In the genomic region with DNA sequence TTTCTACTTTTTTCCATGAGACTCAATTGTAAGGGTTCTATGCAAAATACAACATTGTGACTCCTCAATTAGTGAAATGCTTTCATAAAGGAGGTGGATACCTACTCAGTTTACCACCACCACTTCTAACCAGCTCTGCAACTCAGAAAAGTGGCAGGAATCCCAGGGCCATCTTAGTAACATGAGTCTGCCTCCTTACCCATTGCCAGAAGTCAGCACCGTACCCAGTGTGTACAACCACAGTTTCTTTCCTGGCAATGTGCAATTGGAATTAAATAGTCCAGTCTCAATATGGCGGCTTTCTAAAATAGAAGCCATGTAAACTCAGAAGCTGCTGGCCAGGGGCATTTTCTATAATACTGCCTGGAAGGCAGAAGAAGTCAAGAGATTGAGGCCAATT, we compare ENCODE assay signal across 20 cellular contexts. TPM values are rescaled to one million over a fixed set of nuclear protein-coding genes. Genes with fewer than 3 reads are reported as not detected.
A peak's percentile ranks its signal among the peaks of the same experiment; 100 is the strongest.
DNase-seq lines count a peak whose midpoint lies in the region; ATAC-seq and TF ChIP-seq lines count a peak whose summit lies in the region.
"Had no signal": no experiment of that assay in that cellular context is flagged by ENCODE, and none has a peak within 500 bp of the region (broad histone marks: within the 10 kb centered on the region; RNA-seq: fewer than 3 reads in every experiment).

No MANE protein-coding gene starts in this region.

- no peak for TF ChIP-seq CTCF in gastrocnemius medialis (IDR thresholded peaks at IDR 0.05 in 4 of 5, conservative IDR thresholded peaks at IDR 0.05 in 1 of 5)

- H3K27me3 ChIP-seq in gastrocnemius medialis, result no peaks in the 10 kb centered on the region
- H3K27me3 ChIP-seq: BE2C; BLaER1 treated with 17β-estradiol and CSF1 and Interleukin-3, amounts not matched to agents 10 nM and 100 nM had no signal

- DNase-seq in DMS 273 (lab: John Stamatoyannopoulos, UW; ENCODE audit: unreplicated experiment), result peak; percentile 15
- no peak for DNase-seq in DMS 273 treated with DMSO at 0.1 percent for 48 hours (lab: John Stamatoyannopoulos, UW)
- DNase-seq in activated naive CD8-positive, alpha-beta T cell treated with anti-CD3 and anti-CD28 coated beads, Interleukin-2, amount 50 U/mL, for 24 hours, result no peak
- DNase-seq in gastrocnemius medialis, result peak; percentile 11 to 66
- no peak for DNase-seq in dermis blood vessel endothelial cell
- no peak for DNase-seq in dedifferentiated amniotic fluid mesenchymal stem cell (ENCODE audit: extremely low spot score)
- DNase-seq: ACHN; AML-193; BE2C; CD4-positive, alpha-beta T cell; CD8-positive, alpha-beta memory T cell; DMS153; DND-41; GOT3; HFFc6 had no signal

- ATAC-seq in activated naive CD8-positive, alpha-beta T cell treated with anti-CD3 and anti-CD28 coated beads, Interleukin-2, amount 50 U/mL, for 24 hours, result no peak
- peak; percentile 90 to 97 for ATAC-seq in gastrocnemius medialis

- peak overlapping the region; percentile 36 for H3K27ac Mint-ChIP-seq in activated naive CD8-positive, alpha-beta T cell
- no peak overlapping the region for H3K27ac Mint-ChIP-seq in activated naive CD8-positive, alpha-beta T cell treated with anti-CD3 and anti-CD28 coated beads, Interleukin-2, amount 50 U/mL, for 24 hours
- H3K27ac Mint-ChIP-seq: CD14-positive monocyte; CD4-positive, alpha-beta T cell; HFFc6 had no signal

- peaks cover 2% of the 10 kb centered on the region for H3K36me3 Mint-ChIP-seq in activated naive CD8-positive, alpha-beta T cell
- H3K36me3 Mint-ChIP-seq in activated naive CD8-positive, alpha-beta T cell treated with anti-CD3 and anti-CD28 coated beads, Interleukin-2, amount 50 U/mL, for 24 hours (ENCODE audit: low read depth), result no peaks in the 10 kb centered on the region

- in situ Hi-C loops in gastrocnemius medialis (cut with MboI; ENCODE audit: low sequenced_read_pairs in 4 of 4), result no loop called here

- no peak overlapping the region for H3K4me3 Mint-ChIP-seq in activated naive CD8-positive, alpha-beta T cell
- H3K4me3 Mint-ChIP-seq in activated naive CD8-positive, alpha-beta T cell treated with anti-CD3 and anti-CD28 coated beads, Interleukin-2, amount 50 U/mL, for 24 hours, result no peak overlapping the region
- H3K4me3 Mint-ChIP-seq: CD14-positive monocyte; CD4-positive, alpha-beta T cell; CD8-positive, alpha-beta memory T cell; HFFc6 had no signal

- no peaks in the 10 kb centered on the region for H3K27me3 Mint-ChIP-seq in activated naive CD8-positive, alpha-beta T cell
- H3K27me3 Mint-ChIP-seq in activated naive CD8-positive, alpha-beta T cell treated with anti-CD3 and anti-CD28 coated beads, Interleukin-2, amount 50 U/mL, for 24 hours, result no peaks in the 10 kb centered on the region
- H3K27me3 Mint-ChIP-seq: CD4-positive, alpha-beta T cell; CD8-positive, alpha-beta memory T cell had no signal

- H3K9me3 ChIP-seq in gastrocnemius medialis, result no peaks in the 10 kb centered on the region
- H3K9me3 ChIP-seq: BE2C; BLaER1 treated with 17β-estradiol and CSF1 and Interleukin-3, amounts not matched to agents 10 nM and 100 nM; HAP-1 had no signal

- H3K4me1 ChIP-seq in gastrocnemius medialis, result peaks cover 5 to 10% of the 10 kb centered on the region in 2 donors
- H3K4me1 ChIP-seq: BE2C; BLaER1 treated with 17β-estradiol and CSF1 and Interleukin-3, amounts not matched to agents 10 nM and 100 nM had no signal

- TF ChIP-seq POLR2A in gastrocnemius medialis (IDR thresholded peaks at IDR 0.05), result no peak

- H3K9me3 Mint-ChIP-seq in activated naive CD8-positive, alpha-beta T cell (ENCODE audit: low read depth), result no peaks in the 10 kb centered on the region
- H3K9me3 Mint-ChIP-seq in activated naive CD8-positive, alpha-beta T cell treated with anti-CD3 and anti-CD28 coated beads, Interleukin-2, amount 50 U/mL, for 24 hours, result no peaks in the 10 kb centered on the region
- H3K9me3 Mint-ChIP-seq: CD14-positive monocyte; CD4-positive, alpha-beta T cell; CD8-positive, alpha-beta memory T cell; HFFc6 had no signal

- intact Hi-C loops in gastrocnemius medialis (cut with DNase I; ENCODE audit: low total_unique reads), result no loop called here

- H3K36me3 ChIP-seq in gastrocnemius medialis, result no peaks in the 10 kb centered on the region
- H3K36me3 ChIP-seq: BE2C, HAP-1 had no signal

- H3K27ac ChIP-seq in gastrocnemius medialis, result peak overlapping the region; percentile 46 to 81 (median 67)
- H3K27ac ChIP-seq: 22Rv1; BLaER1 treated with 17β-estradiol and CSF1 and Interleukin-3, amounts not matched to agents 10 nM and 100 nM had no signal

- H3K4me3 ChIP-seq in gastrocnemius medialis, result no peak overlapping the region
- H3K4me3 ChIP-seq: BLaER1 treated with 17β-estradiol and CSF1 and Interleukin-3, amounts not matched to agents 10 nM and 100 nM; HAP-1 had no signal

- H3K4me1 Mint-ChIP-seq in activated naive CD8-positive, alpha-beta T cell (ENCODE audit: low read depth), result no peaks in the 10 kb centered on the region
- no peaks in the 10 kb centered on the region for H3K4me1 Mint-ChIP-seq in activated naive CD8-positive, alpha-beta T cell treated with anti-CD3 and anti-CD28 coated beads, Interleukin-2, amount 50 U/mL, for 24 hours
- H3K4me1 Mint-ChIP-seq: CD14-positive monocyte; CD8-positive, alpha-beta memory T cell had no signal

RNA-seq across cellular contexts. Expression of gene TESK2, which starts 32.1 kb away (rescaled TPM):
- 1 to 10 TPM; 3.4 to 5.8 (median 4.5) TPM for total RNA-seq in gastrocnemius medialis
- 6.7 and 7.7 TPM in 2 replicates for total RNA-seq in dermis blood vessel endothelial cell

RNA-seq across cellular contexts. Expression of gene CCDC163, which starts 41.0 kb away (rescaled TPM):
- total RNA-seq in gastrocnemius medialis (under 1 TPM in 3 of 4 donors, not detected in 1; 0.22 to 0.62 (median 0.25) TPM), dermis blood vessel endothelial cell (0.23 and 1.0 TPM in 2 replicates)

RNA-seq across cellular contexts. Expression of gene MMACHC, which starts 41.2 kb away (rescaled TPM):
- total RNA-seq in gastrocnemius medialis (1 to 10 TPM; 1.8 to 5.6 (median 3.5) TPM), dermis blood vessel endothelial cell (0.51 and 1.4 TPM in 2 replicates)

Comparison
In these comparisons a context has a peak if more than half of its experiments do, and no peak if none do; other contexts are left out.
1. DNase-seq: peak in DMS 273 (single experiment) and gastrocnemius medialis (2 of 2); none in DMS 273 treated with DMSO at 0.1 percent for 48 hours (single experiment), activated naive CD8-positive, alpha-beta T cell treated with anti-CD3 and anti-CD28 coated beads, Interleukin-2, amount 50 U/mL, for 24 hours (single experiment), dermis blood vessel endothelial cell (single experiment) and dedifferentiated amniotic fluid mesenchymal stem cell (single experiment).